ENCODE assay signal across 12 cellular contexts in genomic region chr5:168654225-168654624, GRCh38.
A peak's percentile ranks its signal among the peaks of the same experiment; 100 is the strongest.
DNase-seq lines count a peak whose midpoint lies in the region; ATAC-seq and TF ChIP-seq lines count a peak whose summit lies in the region.
"Had no signal": no experiment of that assay in that cellular context is flagged by ENCODE, and none has a peak within 500 bp of the region (broad histone marks: within the 10 kb centered on the region; RNA-seq: fewer than 3 reads in every experiment).

No MANE protein-coding gene starts in this region.

- no peak for TF ChIP-seq EP300 in stomach (IDR thresholded peaks at IDR 0.05)

- H3K9ac ChIP-seq in adipocyte (ENCODE audit: low read length) = peak overlapping the region; percentile 80

- peaks cover 7% of the 10 kb centered on the region for H3K27me3 Mint-ChIP-seq in GM23338 (ENCODE audit: insufficient read depth, low read depth, poor library complexity)
- H3K27me3 Mint-ChIP-seq in activated CD4-positive, alpha-beta memory T cell treated with anti-CD3 and anti-CD28 coated beads, Interleukin-2, amount 10 ng/mL, durations not matched to agents 7 days and 5 days = peaks cover 4% of the 10 kb centered on the region

- no peak overlapping the region for H3K27ac Mint-ChIP-seq in GM23338
- no peak overlapping the region for H3K27ac Mint-ChIP-seq in activated CD4-positive, alpha-beta memory T cell treated with anti-CD3 and anti-CD28 coated beads, Interleukin-2, amount 10 ng/mL, durations not matched to agents 7 days and 5 days

- no peaks in the 10 kb centered on the region for H3K79me2 ChIP-seq in GM23338 (replicated peaks; ENCODE audit: insufficient read depth)

- no peak overlapping the region for H3K4me2 ChIP-seq in GM23338

- intact Hi-C loops in left ventricle myocardium inferior (cut with micrococcal nuclease) = no loop called here
- intact Hi-C loops in stomach (cut with DNase I; ENCODE audit: low total_unique reads) = no loop called here

- ATAC-seq in GM23338 = no peak
- ATAC-seq in GM21619 (IDR thresholded peaks at IDR 0.05; ENCODE audit: unreplicated experiment) = no peak
- ATAC-seq in HG03439 (IDR thresholded peaks at IDR 0.05; ENCODE audit: unreplicated experiment) = no peak

- no peaks in the 10 kb centered on the region for H3F3A ChIP-seq in GM23338 (replicated peaks; ENCODE audit: low read depth)

- 45 to 63% (median 59%) methylated on average over 9 of the region's 9 CpGs for WGBS in stomach, 5 donors

- H3K36me3 ChIP-seq in GM23338 (ENCODE audit: insufficient read depth) (no peaks in the 10 kb centered on the region), adipocyte (ENCODE audit: control insufficient read depth, insufficient read depth, low read length, severe bottlenecking) (no peaks in the 10 kb centered on the region), left ventricle myocardium inferior (no peaks in the 10 kb centered on the region), stomach (no peaks in the 10 kb centered on the region)

- H4K20me1 ChIP-seq in GM23338 (replicated peaks; ENCODE audit: insufficient read depth) = no peaks in the 10 kb centered on the region

- peaks cover 4% of the 10 kb centered on the region; the same call in 1 of the 2 replicates for H3K4me1 ChIP-seq in GM23338 (ENCODE audit: insufficient read depth)
- peaks cover 67% of the 10 kb centered on the region for H3K4me1 ChIP-seq in adipocyte (ENCODE audit: control insufficient read depth, insufficient read depth, low read length)
- H3K4me1 ChIP-seq in left ventricle myocardium inferior = peaks cover 30% of the 10 kb centered on the region
- peaks cover 4 to 26% (median 13%) of the 10 kb centered on the region in 4 donors for H3K4me1 ChIP-seq in stomach

- H3K4me1 Mint-ChIP-seq in GM23338 = peaks cover 13% of the 10 kb centered on the region
- no peaks in the 10 kb centered on the region for H3K4me1 Mint-ChIP-seq in activated CD4-positive, alpha-beta memory T cell treated with anti-CD3 and anti-CD28 coated beads, Interleukin-2, amount 10 ng/mL, durations not matched to agents 7 days and 5 days

- no peaks in the 10 kb centered on the region for H3K36me3 Mint-ChIP-seq in GM23338 (ENCODE audit: low read depth)
- H3K36me3 Mint-ChIP-seq in activated CD4-positive, alpha-beta memory T cell treated with anti-CD3 and anti-CD28 coated beads, Interleukin-2, amount 10 ng/mL, durations not matched to agents 7 days and 5 days (ENCODE audit: low read depth) = no peaks in the 10 kb centered on the region

- H3K4me3 ChIP-seq in GM23338 (no peak overlapping the region), adipocyte (ENCODE audit: low read length) (peak overlapping the region; percentile 12), left ventricle myocardium inferior (no peak overlapping the region), stomach (no peak overlapping the region)

- POLR2A ChIA-PET in activated CD4-positive, alpha-beta memory T cell treated with anti-CD3 and anti-CD28 coated beads, Interleukin-2, amount 10 ng/mL, durations not matched to agents 7 days and 5 days (lab: Charles Lee) = no interaction called here

- peak overlapping the region; percentile 66 for H2AFZ ChIP-seq in GM23338

- H3K9me3 Mint-ChIP-seq in GM23338 = no peaks in the 10 kb centered on the region
- no peaks in the 10 kb centered on the region for H3K9me3 Mint-ChIP-seq in activated CD4-positive, alpha-beta memory T cell treated with anti-CD3 and anti-CD28 coated beads, Interleukin-2, amount 10 ng/mL, durations not matched to agents 7 days and 5 days

- DNase-seq in GM23338 (ENCODE audit: low spot score) (no peak), adipocyte (ENCODE audit: low read depth) (peak; percentile 97), left ventricle myocardium inferior (peak; percentile 31), stomach (no peak), HUDEP-2 (lab: John Stamatoyannopoulos, UW; ENCODE audit: unreplicated experiment in 76 of 76) (no peak)
- no peak for DNase-seq in activated CD4-positive, alpha-beta memory T cell treated with anti-CD3 and anti-CD28 coated beads, Interleukin-2, amount 10 ng/mL, durations not matched to agents 7 days and 5 days
- DNase-seq: activated CD4-positive, alpha-beta T cell treated with anti-CD3 and anti-CD28 coated beads, Interleukin-2, amount 50 U/mL, for 4 hours; amniotic stem cell; SHP77 treated with DMSO at 0.1 percent for 48 hours; stimulated activated naive CD4-positive, alpha-beta T cell had no signal

- TF ChIP-seq CTCF in GM23338 (conservative IDR thresholded peaks at IDR 0.05; ENCODE audit: low read depth in 2 of 2) (no peak), left ventricle myocardium inferior (IDR thresholded peaks at IDR 0.05; ENCODE audit: borderline replicate concordance) (no peak), stomach (IDR thresholded peaks at IDR 0.05) (no peak)

- CTCF ChIA-PET in activated CD4-positive, alpha-beta memory T cell treated with anti-CD3 and anti-CD28 coated beads, Interleukin-2, amount 10 ng/mL, durations not matched to agents 7 days and 5 days (lab: Charles Lee) = no interaction called here

- TF ChIP-seq POLR2A in stomach (IDR thresholded peaks at IDR 0.05) = no peak

- H3K27ac ChIP-seq in GM23338 (ENCODE audit: low read depth) (no peak overlapping the region), left ventricle myocardium inferior (replicated peaks) (peak overlapping the region; percentile 59), stomach (peak overlapping the region in 3 of 5 donors; percentile 12 to 63 (median 27))

- no peak overlapping the region for H3K4me3 Mint-ChIP-seq in GM23338
- H3K4me3 Mint-ChIP-seq in activated CD4-positive, alpha-beta memory T cell treated with anti-CD3 and anti-CD28 coated beads, Interleukin-2, amount 10 ng/mL, durations not matched to agents 7 days and 5 days = no peak overlapping the region

- H3K9me3 ChIP-seq in adipocyte (ENCODE audit: control insufficient read depth, low read length) (no peaks in the 10 kb centered on the region), left ventricle myocardium inferior (replicated peaks) (no peaks in the 10 kb centered on the region), stomach (no peaks in the 10 kb centered on the region)

- H3K27me3 ChIP-seq in GM23338 (ENCODE audit: insufficient read depth) (no peaks in the 10 kb centered on the region), adipocyte (replicated peaks; ENCODE audit: control insufficient read depth, insufficient read depth, low read length) (no peaks in the 10 kb centered on the region), left ventricle myocardium inferior (ENCODE audit: low read depth) (peaks cover 11% of the 10 kb centered on the region), stomach (no peaks in the 10 kb centered on the region)

- H3K9me2 ChIP-seq in GM23338 (ENCODE audit: insufficient read depth) = no peaks in the 10 kb centered on the region

TF ChIP-seq in GM23338, 12 proteins besides CTCF, POLR2A, EP300 and RAD21 (continues in another document):
- TF ChIP-seq CREB1 (CRISPR knock-in tag; IDR thresholded peaks at IDR 0.05; ENCODE audit: low read depth) (no peak), STAT1 (IDR thresholded peaks at IDR 0.05; ENCODE audit: unreplicated experiment) (no peak), EZH2phosphoT487 (IDR thresholded peaks at IDR 0.05; ENCODE audit: unreplicated experiment) (no peak), ZNF114 (CRISPR knock-in tag; IDR thresholded peaks at IDR 0.05) (no peak), JUNB (IDR thresholded peaks at IDR 0.05; ENCODE audit: unreplicated experiment) (no peak)

Comparison
In these comparisons a context has a peak if more than half of its experiments do, and no peak if none do; other contexts are left out.
1. DNase-seq: peak in adipocyte (single experiment) and left ventricle myocardium inferior (single experiment); none in GM23338 (single experiment), stomach (single experiment), HUDEP-2 (0 of 76) and activated CD4-positive, alpha-beta memory T cell treated with anti-CD3 and anti-CD28 coated beads, Interleukin-2, amount 10 ng/mL, durations not matched to agents 7 days and 5 days (single experiment).